ENCODE assay signal across 8 cellular contexts in genomic region chr7:23183279-23184012, GRCh38. TPM values are rescaled to one million over a fixed set of nuclear protein-coding genes. Genes with fewer than 3 reads are reported as not detected.
DNase-seq lines count a peak whose midpoint lies in the region; ATAC-seq and TF ChIP-seq lines count a peak whose summit lies in the region.

No MANE protein-coding gene starts in this region.

- H3K4me3 ChIP-seq in CD4-positive, CD25-positive, alpha-beta regulatory T cell (ENCODE audit: low read depth, low read length), result peak overlapping the region; percentile 68
- no peak overlapping the region for H3K4me3 ChIP-seq in IMR-90 (ENCODE audit: insufficient read depth, low read depth, low read length)
- H3K4me3 ChIP-seq in muscle layer of duodenum (ENCODE audit: low read depth in 1 of 2, low read length in 2 of 2), result peak overlapping the region; percentile 43 to 81

- peak overlapping the region; percentile 45 to 97 (median 67) for H3K27ac Mint-ChIP-seq in CD4-positive, CD25-positive, alpha-beta regulatory T cell
- H3K27ac Mint-ChIP-seq in activated T-helper 2 cell treated with anti-CD3 and anti-CD28 coated beads, Interferon-gamma antibody, Interleukin-2, Interleukin-4, amounts not matched to agents 10 μg/mL and 5 μg/mL and 100 μg/mL, durations not matched to agents 14 hours and 24 hours and 36 hours, result peak overlapping the region; percentile 75

- dilution Hi-C loops in IMR-90 (cut with HindIII; ENCODE audit: low sequenced_read_pairs, unreplicated experiment), result no loop called here

- CTCF ChIA-PET in IMR-90 (lab: Yijun Ruan, JAX), result interaction anchor here (0.7 kb wide), 1 partner anchor 17 kb away, joined by 3 read pairs; no protein-coding TSS in a partner anchor

- no peak for ATAC-seq in CD4-positive, CD25-positive, alpha-beta regulatory T cell (ENCODE audit: low read depth in 2 of 2)
- no peak for ATAC-seq in IMR-90 (ENCODE audit: low read depth)

- peaks cover 25% of the 10 kb centered on the region for H3K36me3 ChIP-seq in CD4-positive, CD25-positive, alpha-beta regulatory T cell (ENCODE audit: control insufficient read depth, insufficient read depth, low read length)
- H3K36me3 ChIP-seq in IMR-90 (ENCODE audit: control insufficient read depth, insufficient read depth, low read length), result peaks cover 6% of the 10 kb centered on the region
- peaks cover 9 to 19% of the 10 kb centered on the region in 2 donors for H3K36me3 ChIP-seq in muscle layer of duodenum (ENCODE audit: control insufficient read depth in 1 of 2, insufficient read depth in 2 of 2, low read length in 2 of 2)

- in situ Hi-C loops in IMR-90 (cut with MboI; ENCODE audit: low sequenced_read_pairs), result no loop called here

- no peak overlapping the region for H4K91ac ChIP-seq in IMR-90 (ENCODE audit: insufficient read depth, low read depth, low read length)

- no peak overlapping the region for H4K8ac ChIP-seq in IMR-90 (ENCODE audit: low read depth in 2 of 2, low read length in 2 of 2)

- no peak overlapping the region for H2AFZ ChIP-seq in IMR-90 (replicated peaks; ENCODE audit: low read length, poor library complexity)

- peaks cover 3% of the 10 kb centered on the region for H3K27me3 ChIP-seq in CD4-positive, CD25-positive, alpha-beta regulatory T cell (ENCODE audit: control insufficient read depth, insufficient read depth, low read length)
- no peaks in the 10 kb centered on the region for H3K27me3 ChIP-seq in IMR-90 (ENCODE audit: control insufficient read depth, insufficient read depth, low read length)
- no peaks in the 10 kb centered on the region for H3K27me3 ChIP-seq in muscle layer of duodenum (ENCODE audit: low read depth, low read length)

- no peak overlapping the region for H2BK120ac ChIP-seq in IMR-90 (ENCODE audit: low read depth, low read length)

- H3K27me3 Mint-ChIP-seq in CD4-positive, CD25-positive, alpha-beta regulatory T cell, result no peaks in the 10 kb centered on the region
- H3K27me3 Mint-ChIP-seq in activated T-helper 2 cell treated with anti-CD3 and anti-CD28 coated beads, Interferon-gamma antibody, Interleukin-2, Interleukin-4, amounts not matched to agents 10 μg/mL and 5 μg/mL and 100 μg/mL, durations not matched to agents 14 hours and 24 hours and 36 hours (ENCODE audit: low read depth), result peaks cover 7% of the 10 kb centered on the region

- no peak overlapping the region for H2BK5ac ChIP-seq in IMR-90 (ENCODE audit: low read depth, low read length, poor library complexity, severe bottlenecking)

- H3K4me2 ChIP-seq in IMR-90 (ENCODE audit: low read depth, low read length), result peak overlapping the region; percentile 92; the same call in 1 of the 2 replicates

- peaks cover 13% of the 10 kb centered on the region for H3K36me3 Mint-ChIP-seq in CD4-positive, CD25-positive, alpha-beta regulatory T cell
- H3K36me3 Mint-ChIP-seq in activated T-helper 2 cell treated with anti-CD3 and anti-CD28 coated beads, Interferon-gamma antibody, Interleukin-2, Interleukin-4, amounts not matched to agents 10 μg/mL and 5 μg/mL and 100 μg/mL, durations not matched to agents 14 hours and 24 hours and 36 hours (ENCODE audit: low read depth), result peaks cover 36% of the 10 kb centered on the region

- H3K23ac ChIP-seq in IMR-90 (ENCODE audit: low read depth, low read length), result no peak overlapping the region

- H3K9me1 ChIP-seq in IMR-90 (ENCODE audit: insufficient read depth, low read length), result no peaks in the 10 kb centered on the region

- no peak for TF ChIP-seq CTCF in IMR-90 (conservative IDR thresholded peaks at IDR 0.05; ENCODE audit: low read depth, low read length)

- TF ChIP-seq POLR2A in IMR-90 (IDR thresholded peaks at IDR 0.05; ENCODE audit: low read depth, low read length), result no peak

- H3K27ac ChIP-seq in CD4-positive, CD25-positive, alpha-beta regulatory T cell (ENCODE audit: insufficient read depth, low read length, poor library complexity, severe bottlenecking), result peak overlapping the region; percentile 33
- H3K27ac ChIP-seq in IMR-90 (ENCODE audit: insufficient read depth, low read length), result no peak overlapping the region
- H3K27ac ChIP-seq in muscle layer of duodenum (ENCODE audit: low read length), result no peak overlapping the region

- H3K4me3 Mint-ChIP-seq in CD4-positive, CD25-positive, alpha-beta regulatory T cell, result peak overlapping the region; percentile 92 to 99 (median 96)
- H3K4me3 Mint-ChIP-seq in activated T-helper 2 cell treated with anti-CD3 and anti-CD28 coated beads, Interferon-gamma antibody, Interleukin-2, Interleukin-4, amounts not matched to agents 10 μg/mL and 5 μg/mL and 100 μg/mL, durations not matched to agents 14 hours and 24 hours and 36 hours (ENCODE audit: low read depth), result peak overlapping the region; percentile 89

- intact Hi-C loops in IMR-90 (cut with micrococcal nuclease), result loop anchor here (2.0 to 10.0 kb wide), 2 partner anchors 79 to 291 kb away; partner anchors contain the start of genes IGF2BP3 and KLHL7
- intact Hi-C loops in activated T-helper 2 cell treated with anti-CD3 and anti-CD28 coated beads, Interferon-gamma antibody, Interleukin-2, Interleukin-4, amounts not matched to agents 10 μg/mL and 5 μg/mL and 100 μg/mL, durations not matched to agents 14 hours and 24 hours and 36 hours (cut with micrococcal nuclease), result loop anchor here (5.0 to 10.0 kb wide), 5 partner anchors 96 to 1941 kb away; partner anchors contain the start of genes CYCS, HYCC1 and IGF2BP3

- TF ChIP-seq RAD21 in IMR-90 (IDR thresholded peaks at IDR 0.05; ENCODE audit: low read length), result no peak

- no peaks in the 10 kb centered on the region for H4K20me1 ChIP-seq in IMR-90 (ENCODE audit: insufficient read depth, low read length)

- H3K4ac ChIP-seq in IMR-90 (ENCODE audit: low read depth, low read length), result no peak overlapping the region

- 100% methylated on average over 5 of the region's 20 CpGs; no CpG with 5 or more reads in 1 of the 2 experiments for WGBS in IMR-90 (ENCODE audit: extremely low coverage in 2 of 2, insufficient read length in 1 of 2), 2 experiments

- H2AK5ac ChIP-seq in IMR-90 (ENCODE audit: low read depth, low read length), result no peak overlapping the region

- POLR2A ChIA-PET in IMR-90 (lab: Charles Lee; ENCODE audit: unreplicated experiment), result interaction anchor here (0.6 kb wide), 2 partner anchors 78 to 93 kb away, joined by 3 to 10 read pairs; partner anchors contain the start of gene KLHL7

- H3K56ac ChIP-seq in IMR-90 (ENCODE audit: extremely low read depth, insufficient read depth, low read length), result no peak overlapping the region

- H3K9me3 ChIP-seq in CD4-positive, CD25-positive, alpha-beta regulatory T cell (ENCODE audit: control insufficient read depth in 2 of 2, low read length in 2 of 2), result no peaks in the 10 kb centered on the region
- H3K9me3 ChIP-seq in IMR-90 (ENCODE audit: control insufficient read depth, insufficient read depth, low read length), result no peaks in the 10 kb centered on the region
- H3K9me3 ChIP-seq in muscle layer of duodenum (ENCODE audit: control insufficient read depth in 1 of 2, low read length in 2 of 2), result no peaks in the 10 kb centered on the region

- H3K9ac ChIP-seq in IMR-90 (ENCODE audit: low read depth, low read length), result no peak overlapping the region

- no peak overlapping the region for H4K5ac ChIP-seq in IMR-90 (ENCODE audit: low read depth, low read length)

- no peak for DNase-seq in CD4-positive, CD25-positive, alpha-beta regulatory T cell
- DNase-seq in IMR-90 (no peak), DMS79 treated with DMSO at 0.1 percent for 48 hours (lab: John Stamatoyannopoulos, UW) (no peak), T-helper 9 cell (no peak)
- no peak for DNase-seq in activated T-helper 2 cell treated with anti-CD3 and anti-CD28 coated beads, Interferon-gamma antibody, Interleukin-2, Interleukin-4, amounts not matched to agents 10 μg/mL and 5 μg/mL and 100 μg/mL, durations not matched to agents 14 hours and 24 hours and 36 hours (ENCODE audit: low spot score)
- DNase-seq in activated CD8-positive, alpha-beta memory T cell treated with anti-CD3 and anti-CD28 coated beads for 24 hours, result no peak
- DNase-seq in stimulated activated CD4-positive, alpha-beta T cell treated with anti-CD3 and anti-CD28 coated beads, Interleukin-4, amount 100 ng/mL, for 4 hours, result no peak

- H3K4me1 ChIP-seq in CD4-positive, CD25-positive, alpha-beta regulatory T cell (ENCODE audit: control insufficient read depth, insufficient read depth, low read length, poor library complexity, severe bottlenecking), result peaks cover 37% of the 10 kb centered on the region
- no peaks in the 10 kb centered on the region for H3K4me1 ChIP-seq in IMR-90 (ENCODE audit: control insufficient read depth, insufficient read depth, low read length)
- H3K4me1 ChIP-seq in muscle layer of duodenum (ENCODE audit: control insufficient read depth in 1 of 2, insufficient read depth in 2 of 2, low read length in 2 of 2), result peaks cover 4 to 34% of the 10 kb centered on the region in 2 donors

- peaks cover 9 to 51% (median 24%) of the 10 kb centered on the region in 4 donors for H3K4me1 Mint-ChIP-seq in CD4-positive, CD25-positive, alpha-beta regulatory T cell
- H3K4me1 Mint-ChIP-seq in activated T-helper 2 cell treated with anti-CD3 and anti-CD28 coated beads, Interferon-gamma antibody, Interleukin-2, Interleukin-4, amounts not matched to agents 10 μg/mL and 5 μg/mL and 100 μg/mL, durations not matched to agents 14 hours and 24 hours and 36 hours (ENCODE audit: low read depth), result peaks cover 35% of the 10 kb centered on the region

- H3K9me3 Mint-ChIP-seq in CD4-positive, CD25-positive, alpha-beta regulatory T cell, result peaks cover 0 to 2% (median 0%) of the 10 kb centered on the region in 7 donors
- H3K9me3 Mint-ChIP-seq in activated T-helper 2 cell treated with anti-CD3 and anti-CD28 coated beads, Interferon-gamma antibody, Interleukin-2, Interleukin-4, amounts not matched to agents 10 μg/mL and 5 μg/mL and 100 μg/mL, durations not matched to agents 14 hours and 24 hours and 36 hours, result no peaks in the 10 kb centered on the region

- H3K14ac ChIP-seq in IMR-90 (replicated peaks; ENCODE audit: low read depth, low read length), result no peak overlapping the region

- no peak overlapping the region for H2AK9ac ChIP-seq in IMR-90 (replicated peaks; ENCODE audit: low read depth, low read length, poor library complexity)

- H2BK20ac ChIP-seq in IMR-90 (ENCODE audit: low read depth, low read length), result no peak overlapping the region

- BruUV-seq in IMR-90 (replicated peaks; lab: Mats Ljungman, UMichigan), result no TSS peak

- H2BK15ac ChIP-seq in IMR-90 (ENCODE audit: low read depth, low read length), result no peak overlapping the region

- H3K79me1 ChIP-seq in IMR-90 (ENCODE audit: low read depth in 1 of 2, low read length in 2 of 2), result peaks cover 10 to 29% of the 10 kb centered on the region in 2 experiments; a peak in 3 of 4 replicates

- H3K18ac ChIP-seq in IMR-90 (ENCODE audit: low read depth, low read length), result no peak overlapping the region

RNA-seq across cellular contexts. Expression of gene NUP42, which starts 1.6 kb away (rescaled TPM):
- 25.6 TPM for total RNA-seq in CD4-positive, CD25-positive, alpha-beta regulatory T cell
- polyA plus RNA-seq in CD4-positive, CD25-positive, alpha-beta regulatory T cell, result 10 to 100 TPM; 31.8 to 55.6 (median 44.5) TPM
- total RNA-seq in IMR-90 (2012; rRNA removed), result 17.2 and 22.6 TPM in 2 replicates
- 15.9 and 17.3 TPM in 2 replicates for polyA plus RNA-seq in IMR-90 (2012; rRNA removed)
- 5.7 and 7.3 TPM in 2 replicates for polyA plus RNA-seq in IMR-90 (2012; cell fraction: cytosol; rRNA removed)
- 11.5 and 36.6 TPM in 2 replicates for polyA plus RNA-seq in IMR-90 (2012; cell fraction: nucleus; rRNA removed; ENCODE audit: low replicate concordance)
- 52.2 and 54.0 TPM in 2 replicates for total RNA-seq in activated T-helper 2 cell treated with anti-CD3 and anti-CD28 coated beads, Interferon-gamma antibody, Interleukin-2, Interleukin-4, amounts not matched to agents 10 μg/mL and 5 μg/mL and 100 μg/mL, durations not matched to agents 14 hours and 24 hours and 36 hours
